8 cellular contexts compared by ENCODE assay signal in genomic region chr11:1852885-1853284, GRCh38. TPM values are rescaled to one million over a fixed set of nuclear protein-coding genes. Genes with fewer than 3 reads are reported as not detected.
DNase-seq lines count a peak whose midpoint lies in the region; ATAC-seq and TF ChIP-seq lines count a peak whose summit lies in the region.

Gene LSP1, plus strand, starts transcription at chr11:1853084. Its CDS starts 61 bp downstream, at chr11:1853145.

- ATAC-seq in DND-41 (ENCODE audit: insufficient read depth, low read depth) = peak; percentile 86
- ATAC-seq in GM21723 (IDR thresholded peaks at IDR 0.05; ENCODE audit: unreplicated experiment) = peak; percentile 43
- peak; percentile 59 for ATAC-seq in activated T-helper 17 cell treated with anti-CD3 and anti-CD28 coated beads, Interleukin-2, amount 50 U/mL, for 72 hours (replicated peaks)

- H3K9me3 ChIP-seq in DND-41 (ENCODE audit: insufficient read depth, low read length, severe bottlenecking) (no peaks in the 10 kb centered on the region), muscle layer of duodenum (ENCODE audit: control insufficient read depth in 1 of 2, low read length in 2 of 2) (no peaks in the 10 kb centered on the region), suprapubic skin (no peaks in the 10 kb centered on the region)

- peaks cover 10% of the 10 kb centered on the region for H3K4me1 Mint-ChIP-seq in activated T-helper 17 cell treated with anti-CD3 and anti-CD28 coated beads, Interleukin-2, amount 50 U/mL, for 72 hours
- no peaks in the 10 kb centered on the region for H3K4me1 Mint-ChIP-seq in glutamatergic neuron (ENCODE audit: low read depth, unreplicated experiment)

- TF ChIP-seq CTCF in DND-41 (IDR thresholded peaks at IDR 0.05; ENCODE audit: borderline replicate concordance, extremely low read depth, low read length, poor library complexity, severe bottlenecking) = no peak
- no peak for TF ChIP-seq CTCF in suprapubic skin (IDR thresholded peaks at IDR 0.05)
- TF ChIP-seq CTCF in glutamatergic neuron (IDR thresholded peaks at IDR 0.05; ENCODE audit: partially characterized antibody, unreplicated experiment) = no peak

- H3K4me2 ChIP-seq in DND-41 (ENCODE audit: insufficient read depth, low read length) = peak within 1 kb of the TSS; percentile 61

- H3K79me2 ChIP-seq in DND-41 (ENCODE audit: insufficient read depth, low read length) = peaks cover 4% of the 10 kb centered on the region; the same call in 1 of the 2 replicates

- peak within 1 kb of the TSS; percentile 62 for H3K9ac ChIP-seq in DND-41 (ENCODE audit: low read depth, low read length)

- DNase-seq in DND-41 = peak; percentile 79
- peak; percentile 89 for DNase-seq in NOMO-1 treated with DMSO at 0.1 percent for 48 hours (lab: John Stamatoyannopoulos, UW; ENCODE audit: unreplicated experiment)
- no peak for DNase-seq in suprapubic skin (ENCODE audit: low spot score in 2 of 2)
- no peak for DNase-seq in glutamatergic neuron
- DNase-seq in NCI-H2196 (lab: John Stamatoyannopoulos, UW; ENCODE audit: unreplicated experiment) = no peak

- no peaks in the 10 kb centered on the region for H3K27me3 Mint-ChIP-seq in activated T-helper 17 cell treated with anti-CD3 and anti-CD28 coated beads, Interleukin-2, amount 50 U/mL, for 72 hours
- peaks cover 7% of the 10 kb centered on the region for H3K27me3 Mint-ChIP-seq in glutamatergic neuron (ENCODE audit: unreplicated experiment)

- peak within 1 kb of the TSS; percentile 99 for H3K4me3 Mint-ChIP-seq in activated T-helper 17 cell treated with anti-CD3 and anti-CD28 coated beads, Interleukin-2, amount 50 U/mL, for 72 hours
- H3K4me3 Mint-ChIP-seq in glutamatergic neuron (ENCODE audit: unreplicated experiment) = no peak within 1 kb of the TSS

- TF ChIP-seq EP300 in suprapubic skin (IDR thresholded peaks at IDR 0.05) = no peak

- peaks cover 24% of the 10 kb centered on the region for H3K4me1 ChIP-seq in DND-41 (ENCODE audit: insufficient read depth, low read length)
- no peaks in the 10 kb centered on the region for H3K4me1 ChIP-seq in muscle layer of duodenum (ENCODE audit: control insufficient read depth in 1 of 2, insufficient read depth in 2 of 2, low read length in 2 of 2)
- H3K4me1 ChIP-seq in suprapubic skin = no peaks in the 10 kb centered on the region

- peak within 1 kb of the TSS; percentile 71 for H3K27ac ChIP-seq in DND-41 (ENCODE audit: low read length)
- H3K27ac ChIP-seq in muscle layer of duodenum (ENCODE audit: low read length) = peak within 1 kb of the TSS; percentile 45
- no peak within 1 kb of the TSS for H3K27ac ChIP-seq in suprapubic skin

- H2AFZ ChIP-seq in DND-41 (ENCODE audit: low read depth, low read length) = peak within 1 kb of the TSS; percentile 56

- WGBS in suprapubic skin = 67% methylated on average over 18 of the region's 18 CpGs

- no peak for TF ChIP-seq POLR2A in suprapubic skin (IDR thresholded peaks at IDR 0.05)

- H3K36me3 ChIP-seq in DND-41 (ENCODE audit: insufficient read depth, low read length) (no peaks in the 10 kb centered on the region; the same call in 1 of the 2 replicates), muscle layer of duodenum (ENCODE audit: control insufficient read depth in 1 of 2, insufficient read depth in 2 of 2, low read length in 2 of 2) (no peaks in the 10 kb centered on the region), suprapubic skin (no peaks in the 10 kb centered on the region)

- peaks cover 3% of the 10 kb centered on the region; the same call in 1 of the 2 replicates for H4K20me1 ChIP-seq in DND-41 (ENCODE audit: insufficient read depth, low read length)

- H3K36me3 Mint-ChIP-seq in activated T-helper 17 cell treated with anti-CD3 and anti-CD28 coated beads, Interleukin-2, amount 50 U/mL, for 72 hours (ENCODE audit: low read depth) = peaks cover 39% of the 10 kb centered on the region
- no peaks in the 10 kb centered on the region for H3K36me3 Mint-ChIP-seq in glutamatergic neuron (ENCODE audit: unreplicated experiment)

- H3K9me3 Mint-ChIP-seq in activated T-helper 17 cell treated with anti-CD3 and anti-CD28 coated beads, Interleukin-2, amount 50 U/mL, for 72 hours = no peaks in the 10 kb centered on the region
- H3K9me3 Mint-ChIP-seq in glutamatergic neuron (ENCODE audit: unreplicated experiment) = peaks cover 7% of the 10 kb centered on the region

- peak within 1 kb of the TSS; percentile 100 for H3K27ac Mint-ChIP-seq in activated T-helper 17 cell treated with anti-CD3 and anti-CD28 coated beads, Interleukin-2, amount 50 U/mL, for 72 hours
- H3K27ac Mint-ChIP-seq in glutamatergic neuron (ENCODE audit: unreplicated experiment) = no peak within 1 kb of the TSS

- no peaks in the 10 kb centered on the region for H3K27me3 ChIP-seq in DND-41 (ENCODE audit: insufficient read depth, low read length, poor library complexity)
- H3K27me3 ChIP-seq in muscle layer of duodenum (ENCODE audit: low read depth, low read length) = no peaks in the 10 kb centered on the region
- no peaks in the 10 kb centered on the region for H3K27me3 ChIP-seq in suprapubic skin

- peak within 1 kb of the TSS in 1 of 2 experiments; percentile 56; a peak in 2 of 4 replicates for H3K4me3 ChIP-seq in DND-41 (ENCODE audit: low read depth in 1 of 2, low read length in 2 of 2)
- H3K4me3 ChIP-seq in muscle layer of duodenum (ENCODE audit: low read depth in 1 of 2, low read length in 2 of 2) = peak within 1 kb of the TSS; percentile 33 to 45
- peak within 1 kb of the TSS; percentile 29 for H3K4me3 ChIP-seq in suprapubic skin

RNA-seq across cellular contexts. Expression of gene LSP1, which starts in this region (rescaled TPM):
- 100 to 1,000 TPM; 328 to 423 TPM for total RNA-seq in activated T-helper 17 cell treated with anti-CD3 and anti-CD28 coated beads, Interleukin-2, amount 50 U/mL, for 72 hours
- 100 to 1,000 TPM in 2 of 4 donors, 10 to 100 TPM in 2; 70.4 to 134 (median 107) TPM for total RNA-seq in suprapubic skin
- total RNA-seq in glutamatergic neuron (ENCODE audit: unreplicated experiment) = 2.5 TPM

Comparison
In these comparisons a context has a peak if more than half of its experiments do, and no peak if none do; other contexts are left out.
1. RNA of gene LSP1 (total RNA-seq): 328 to 423 TPM in activated T-helper 17 cell treated with anti-CD3 and anti-CD28 coated beads, Interleukin-2, amount 50 U/mL, for 72 hours and 70.4 to 134 TPM in suprapubic skin; 2.5 TPM in glutamatergic neuron (single experiment); every median in the first group is over 10 times any median in the second.
2. DNase-seq: peak in DND-41 (single experiment) and NOMO-1 treated with DMSO at 0.1 percent for 48 hours (single experiment); none in suprapubic skin (0 of 2), glutamatergic neuron (single experiment) and NCI-H2196 (single experiment).
3. Peak in every context shown above with its lines, with median percentiles within 50 percentile points of each other: ATAC-seq.